ENCODE assay signal across 26 cellular contexts in genomic region chr11:76712125-76712524, GRCh38. TPM values are rescaled to one million over a fixed set of nuclear protein-coding genes. Genes with fewer than 3 reads are reported as not detected.
A peak's percentile ranks its signal among the peaks of the same experiment; 100 is the strongest.
DNase-seq lines count a peak whose midpoint lies in the region; ATAC-seq, FAIRE-seq and TF ChIP-seq lines count a peak whose summit lies in the region.
"Had no signal": no experiment of that assay in that cellular context is flagged by ENCODE, and none has a peak within 500 bp of the region (broad histone marks: within the 10 kb centered on the region; RNA-seq: fewer than 3 reads in every experiment).

No MANE protein-coding gene starts in this region.

- H2BK5ac ChIP-seq in IMR-90 (ENCODE audit: low read depth, low read length, poor library complexity, severe bottlenecking) (no peak overlapping the region), neuronal stem cell (ENCODE audit: low read length) (peak overlapping the region; percentile 10)

- FAIRE-seq in kidney (lab: Jason Lieb, UNC) (no peak), H54 (lab: Jason Lieb, UNC) (no peak)
- FAIRE-seq: A204.1, D721Med, G401.6, GM12891, GM19239 had no signal

- no peak overlapping the region for H2BK20ac ChIP-seq in IMR-90 (ENCODE audit: low read depth, low read length)

- no peak overlapping the region for H2AK9ac ChIP-seq in IMR-90 (replicated peaks; ENCODE audit: low read depth, low read length, poor library complexity)

- H3K27ac ChIP-seq in IMR-90 (ENCODE audit: insufficient read depth, low read length) (no peak overlapping the region), kidney (ENCODE audit: low read depth in 2 of 2, low read length in 2 of 2) (no peak overlapping the region), neuronal stem cell (replicated peaks; ENCODE audit: low read length) (no peak overlapping the region)
- H3K27ac ChIP-seq: BLaER1 treated with 17β-estradiol and CSF1 and Interleukin-3, amounts not matched to agents 10 nM and 100 nM; C4-2B had no signal

- H3K14ac ChIP-seq in IMR-90 (replicated peaks; ENCODE audit: low read depth, low read length): no peak overlapping the region
- no peak overlapping the region for H3K14ac ChIP-seq in neuronal stem cell (ENCODE audit: low read length)

- no peak overlapping the region for H3K9ac ChIP-seq in IMR-90 (ENCODE audit: low read depth, low read length)
- H3K9ac ChIP-seq in kidney (ENCODE audit: low read length in 2 of 2): no peak overlapping the region
- H3K9ac ChIP-seq in neuronal stem cell (ENCODE audit: low read depth, low read length, poor library complexity): no peak overlapping the region
- H3K9ac ChIP-seq: BLaER1 treated with 17β-estradiol and CSF1 and Interleukin-3, amounts not matched to agents 10 nM and 100 nM had no signal

- BruUV-seq in IMR-90 (replicated peaks; lab: Mats Ljungman, UMichigan): no TSS peak

- 0 out of 2 replicates have a peak, but pooled peaks have one; percentile 27 for ATAC-seq in IMR-90 (ENCODE audit: low read depth)
- ATAC-seq: CD8-positive, alpha-beta T cell had no signal

- dilution Hi-C loops in IMR-90 (cut with HindIII; ENCODE audit: low sequenced_read_pairs, unreplicated experiment): no loop called here

- in situ Hi-C loops in IMR-90 (cut with MboI; ENCODE audit: low sequenced_read_pairs): no loop called here

- no peaks in the 10 kb centered on the region for H3K36me3 ChIP-seq in IMR-90 (ENCODE audit: control insufficient read depth, insufficient read depth, low read length)
- no peaks in the 10 kb centered on the region for H3K36me3 ChIP-seq in kidney (ENCODE audit: control insufficient read depth in 1 of 2, insufficient read depth in 2 of 2, low read length in 2 of 2)
- H3K36me3 ChIP-seq in neuronal stem cell (replicated peaks in 1 of 2; ENCODE audit: control insufficient read depth in 2 of 2, insufficient read depth in 2 of 2, low read length in 2 of 2): no peaks in the 10 kb centered on the region
- H3K36me3 ChIP-seq: BLaER1 treated with 17β-estradiol and CSF1 and Interleukin-3, amounts not matched to agents 10 nM and 100 nM had no signal

- no peaks in the 10 kb centered on the region for H3K79me1 ChIP-seq in IMR-90 (ENCODE audit: low read depth in 1 of 2, low read length in 2 of 2)
- no peaks in the 10 kb centered on the region for H3K79me1 ChIP-seq in neuronal stem cell (ENCODE audit: low read depth, low read length)

- H3K27ac Mint-ChIP-seq in neural crest cell (ENCODE audit: unreplicated experiment): peak overlapping the region; percentile 62
- H3K27ac Mint-ChIP-seq: B cell; CD4-positive, alpha-beta T cell; CD8-positive, alpha-beta T cell had no signal

- no peak overlapping the region for H2AK5ac ChIP-seq in IMR-90 (ENCODE audit: low read depth, low read length)
- no peak overlapping the region for H2AK5ac ChIP-seq in neuronal stem cell (ENCODE audit: low read depth, low read length)

- WGBS in IMR-90 (ENCODE audit: extremely low coverage in 2 of 2, insufficient read length in 1 of 2), 2 experiments: 93% methylated on average over 4 of the region's 6 CpGs; no CpG with 5 or more reads in 1 of the 2 experiments
- WGBS in neuronal stem cell (ENCODE audit: extremely low coverage in 2 of 2, insufficient read length in 2 of 2, insufficient replicate concordance in 1 of 2), 2 donors: no CpG with 5 or more reads among the region's 6 CpGs

- TF ChIP-seq POLR2A in IMR-90 (IDR thresholded peaks at IDR 0.05; ENCODE audit: low read depth, low read length) (no peak), H54 (IDR thresholded peaks at IDR 0.05; ENCODE audit: low read depth, low read length) (no peak)

- H3K9me3 ChIP-seq in IMR-90 (ENCODE audit: control insufficient read depth, insufficient read depth, low read length) (no peaks in the 10 kb centered on the region; the same call in 1 of the 2 replicates), kidney (ENCODE audit: control insufficient read depth in 1 of 2, low read length in 2 of 2) (no peaks in the 10 kb centered on the region), neuronal stem cell (replicated peaks in 1 of 2; ENCODE audit: control insufficient read depth in 2 of 2, insufficient read depth in 1 of 2, low read depth in 1 of 2, low read length in 2 of 2) (no peaks in the 10 kb centered on the region)
- H3K9me3 ChIP-seq: BLaER1 treated with 17β-estradiol and CSF1 and Interleukin-3, amounts not matched to agents 10 nM and 100 nM; Caco-2 had no signal

- DNase-seq in IMR-90: no peak
- DNase-seq in kidney: peak; percentile 29
- no peak for DNase-seq in neural crest cell (ENCODE audit: low read depth, low spot score)
- no peak for DNase-seq in neuronal stem cell (ENCODE audit: low spot score)
- no peak for DNase-seq in glomerular visceral epithelial cell (ENCODE audit: extremely low spot score)
- DNase-seq in AG08395 (ENCODE audit: low spot score): no peak
- no peak for DNase-seq in H54 (ENCODE audit: insufficient read length, low spot score)
- DNase-seq in middle frontal gyrus (ENCODE audit: extremely low spot score, low spot score): no peak
- DNase-seq: 8988T; ACHN; AML-193; Caco-2; Calu3; CD4-positive, alpha-beta T cell; CD8-positive, alpha-beta T cell; DMS79 treated with DMSO at 0.1 percent for 48 hours; GF-D8 had no signal

- no peak for TF ChIP-seq RAD21 in IMR-90 (IDR thresholded peaks at IDR 0.05; ENCODE audit: low read length)

- no peak overlapping the region for H2BK15ac ChIP-seq in IMR-90 (ENCODE audit: low read depth, low read length)
- H2BK15ac ChIP-seq in neuronal stem cell (ENCODE audit: low read length): no peak overlapping the region

- H3K27me3 Mint-ChIP-seq in neural crest cell (ENCODE audit: low read depth): no peaks in the 10 kb centered on the region
- H3K27me3 Mint-ChIP-seq: CD4-positive, alpha-beta T cell had no signal

- no peaks in the 10 kb centered on the region for H3K4me1 Mint-ChIP-seq in neural crest cell
- H3K4me1 Mint-ChIP-seq: B cell had no signal

- peaks cover 32% of the 10 kb centered on the region for H3K27me3 ChIP-seq in IMR-90 (ENCODE audit: control insufficient read depth, insufficient read depth, low read length)
- peaks cover 0 to 10% (median 0%) of the 10 kb centered on the region in 3 experiments for H3K27me3 ChIP-seq in neuronal stem cell (ENCODE audit: control insufficient read depth in 3 of 3, insufficient read depth in 3 of 3, low read depth in 1 of 3, low read length in 3 of 3)
- H3K27me3 ChIP-seq: BLaER1 treated with 17β-estradiol and CSF1 and Interleukin-3, amounts not matched to agents 10 nM and 100 nM had no signal

- no peak overlapping the region for H4K8ac ChIP-seq in IMR-90 (ENCODE audit: low read depth in 2 of 2, low read length in 2 of 2)
- no peak overlapping the region for H4K8ac ChIP-seq in neuronal stem cell (ENCODE audit: low read depth, low read length)

- H4K91ac ChIP-seq in IMR-90 (ENCODE audit: insufficient read depth, low read depth, low read length) (no peak overlapping the region), neuronal stem cell (ENCODE audit: low read depth, low read length, poor library complexity) (no peak overlapping the region)

- H2AFZ ChIP-seq in IMR-90 (replicated peaks; ENCODE audit: low read length, poor library complexity) (no peak overlapping the region), neuronal stem cell (ENCODE audit: low read length) (no peak overlapping the region)

- H3K4me3 ChIP-seq in IMR-90 (ENCODE audit: insufficient read depth, low read depth, low read length) (no peak overlapping the region), kidney (ENCODE audit: low read length in 2 of 2) (no peak overlapping the region), neuronal stem cell (ENCODE audit: low read length in 2 of 2) (no peak overlapping the region)
- H3K4me3 ChIP-seq: BLaER1 treated with 17β-estradiol and CSF1 and Interleukin-3, amounts not matched to agents 10 nM and 100 nM had no signal

- POLR2A ChIA-PET in IMR-90 (lab: Charles Lee; ENCODE audit: unreplicated experiment): no interaction called here

- H3K4me1 ChIP-seq in IMR-90 (ENCODE audit: control insufficient read depth, insufficient read depth, low read length) (no peaks in the 10 kb centered on the region), kidney (ENCODE audit: control insufficient read depth in 1 of 2, insufficient read depth in 1 of 2, low read depth in 1 of 2, low read length in 2 of 2) (no peaks in the 10 kb centered on the region), neuronal stem cell (ENCODE audit: control insufficient read depth in 2 of 2, insufficient read depth in 1 of 2, low read depth in 1 of 2, low read length in 2 of 2) (no peaks in the 10 kb centered on the region)
- H3K4me1 ChIP-seq: BLaER1 treated with 17β-estradiol and CSF1 and Interleukin-3, amounts not matched to agents 10 nM and 100 nM; Caco-2 had no signal

- no peak overlapping the region for H3K4me3 Mint-ChIP-seq in neural crest cell
- H3K4me3 Mint-ChIP-seq: B cell; CD4-positive, alpha-beta T cell; CD8-positive, alpha-beta T cell had no signal

- no peaks in the 10 kb centered on the region for H3K36me3 Mint-ChIP-seq in neural crest cell (ENCODE audit: low read depth)
- H3K36me3 Mint-ChIP-seq: CD8-positive, alpha-beta T cell had no signal

- no peaks in the 10 kb centered on the region; the same call in 1 of the 2 replicates for H3K9me1 ChIP-seq in IMR-90 (ENCODE audit: insufficient read depth, low read length)

- H4K5ac ChIP-seq in IMR-90 (ENCODE audit: low read depth, low read length): no peak overlapping the region

- H3K23ac ChIP-seq in IMR-90 (ENCODE audit: low read depth, low read length): no peak overlapping the region
- no peak overlapping the region for H3K23ac ChIP-seq in neuronal stem cell (ENCODE audit: low read depth, low read length, poor library complexity)

- H3K4ac ChIP-seq in IMR-90 (ENCODE audit: low read depth, low read length) (no peak overlapping the region), neuronal stem cell (ENCODE audit: low read length) (no peak overlapping the region)

- intact Hi-C loops in IMR-90 (cut with micrococcal nuclease) (no loop called here), kidney (cut with DNase I) (no loop called here)

- H3K18ac ChIP-seq in IMR-90 (ENCODE audit: low read depth, low read length) (no peak overlapping the region), neuronal stem cell (ENCODE audit: low read length) (no peak overlapping the region)

- CTCF ChIA-PET in IMR-90 (lab: Yijun Ruan, JAX): interaction anchor here (0.6 kb wide), 1 partner anchor 110 kb away, joined by 3 read pairs; no protein-coding TSS in a partner anchor

- H3K4me2 ChIP-seq in IMR-90 (ENCODE audit: low read depth, low read length): no peak overlapping the region
- H3K4me2 ChIP-seq in neuronal stem cell (ENCODE audit: insufficient read depth, low read length, poor library complexity, severe bottlenecking): no peak overlapping the region
- H3K4me2 ChIP-seq: BLaER1 treated with 17β-estradiol and CSF1 and Interleukin-3, amounts not matched to agents 10 nM and 100 nM had no signal

- H3K9me3 Mint-ChIP-seq in neural crest cell: no peaks in the 10 kb centered on the region
- H3K9me3 Mint-ChIP-seq: CD4-positive, alpha-beta T cell; CD8-positive, alpha-beta T cell had no signal

- H2BK120ac ChIP-seq in IMR-90 (ENCODE audit: low read depth, low read length): no peak overlapping the region
- no peak overlapping the region for H2BK120ac ChIP-seq in neuronal stem cell (ENCODE audit: low read depth, low read length)

- TF ChIP-seq CTCF in IMR-90 (conservative IDR thresholded peaks at IDR 0.05; ENCODE audit: low read depth, low read length) (no peak), kidney (IDR thresholded peaks at IDR 0.05; ENCODE audit: borderline replicate concordance, extremely low read depth, insufficient read depth) (no peak), neural crest cell (conservative IDR thresholded peaks at IDR 0.05) (no peak)

- H2BK12ac ChIP-seq in neuronal stem cell (ENCODE audit: low read length): no peak overlapping the region

- H3K56ac ChIP-seq in IMR-90 (ENCODE audit: extremely low read depth, insufficient read depth, low read length): no peak overlapping the region

- no peaks in the 10 kb centered on the region for H4K20me1 ChIP-seq in IMR-90 (ENCODE audit: insufficient read depth, low read length)
- H4K20me1 ChIP-seq: BLaER1 treated with 17β-estradiol and CSF1 and Interleukin-3, amounts not matched to agents 10 nM and 100 nM had no signal

RNA-seq across cellular contexts. Expression of gene LRRC32, which starts 41.6 kb away (rescaled TPM):
- total RNA-seq in IMR-90 (2012; rRNA removed) (4.2 and 5.2 TPM in 2 replicates), kidney (136 TPM), neural crest cell (0.61 and 0.77 TPM in 2 replicates)
- polyA plus RNA-seq in IMR-90 (2012; rRNA removed) (13.0 and 13.7 TPM in 2 replicates), kidney (ENCODE audit: insufficient read depth, low read depth, low replicate concordance) (105 TPM)
- 10.9 and 20.1 TPM in 2 replicates for polyA plus RNA-seq in IMR-90 (2012; cell fraction: cytosol; rRNA removed)
- 8.8 and 12.9 TPM in 2 replicates for polyA plus RNA-seq in IMR-90 (2012; cell fraction: nucleus; rRNA removed; ENCODE audit: low replicate concordance)
- polyA plus RNA-seq in neuronal stem cell (2013, experiment 1 of 2): 0.91 TPM
- 1.1 TPM for polyA plus RNA-seq in neuronal stem cell (2013, experiment 2 of 2)
- total RNA-seq: A673, Calu3 had no signal

Comparison
In these comparisons a context has a peak if more than half of its experiments do, and no peak if none do; other contexts are left out.
1. RNA of gene LRRC32, which starts 41.6 kb away (total RNA-seq): 136 TPM in kidney (single experiment); 4.2 to 5.2 TPM in IMR-90 and 0.61 to 0.77 TPM in neural crest cell; every median in the first group is over 10 times any median in the second.